ENCODE assay signal across 24 cellular contexts in genomic region chr12:55226523-55226922, GRCh38. TPM values are rescaled to one million over a fixed set of nuclear protein-coding genes. Genes with fewer than 3 reads are reported as not detected.
DNase-seq lines count a peak whose midpoint lies in the region; ATAC-seq lines count a peak whose summit lies in the region.
"Had no signal": no experiment of that assay in that cellular context is flagged by ENCODE, and none has a peak within 500 bp of the region (broad histone marks: within the 10 kb centered on the region; RNA-seq: fewer than 3 reads in every experiment).

No MANE protein-coding gene starts in this region.

- H4K8ac ChIP-seq in trophoblast cell (ENCODE audit: low read depth, low read length) = no peak overlapping the region

- no peak overlapping the region for H3K14ac ChIP-seq in trophoblast cell (ENCODE audit: low read length)

- H3K27ac Mint-ChIP-seq in activated T-cell treated with anti-CD3 and anti-CD28 coated beads, Interleukin-2, amount 50 U/mL, for 72 hours = no peak overlapping the region
- no peak overlapping the region for H3K27ac Mint-ChIP-seq in activated T-helper 17 cell treated with anti-CD3 and anti-CD28 coated beads, Interleukin-2, amount 50 U/mL, for 72 hours
- H3K27ac Mint-ChIP-seq: CD14-positive monocyte; CD4-positive, alpha-beta T cell; CD8-positive, alpha-beta memory T cell; HFFc6 had no signal

- H2AFZ ChIP-seq in trophoblast cell (ENCODE audit: insufficient read depth, low read length, poor library complexity) = no peak overlapping the region

- peaks cover 34% of the 10 kb centered on the region for H3K27me3 Mint-ChIP-seq in activated T-cell treated with anti-CD3 and anti-CD28 coated beads, Interleukin-2, amount 50 U/mL, for 72 hours (ENCODE audit: low read depth)
- H3K27me3 Mint-ChIP-seq in activated T-helper 17 cell treated with anti-CD3 and anti-CD28 coated beads, Interleukin-2, amount 50 U/mL, for 72 hours = peaks cover 27% of the 10 kb centered on the region

- no peaks in the 10 kb centered on the region for H3K4me1 ChIP-seq in trophoblast cell (ENCODE audit: control insufficient read depth in 1 of 2, insufficient read depth in 2 of 2, low read length in 2 of 2)
- H3K4me1 ChIP-seq: A549, BE2C, HAP-1 had no signal

- H2BK12ac ChIP-seq in trophoblast cell (ENCODE audit: low read length) = no peak overlapping the region

- no peak overlapping the region for H3K4me3 Mint-ChIP-seq in activated T-cell treated with anti-CD3 and anti-CD28 coated beads, Interleukin-2, amount 50 U/mL, for 72 hours
- no peak overlapping the region for H3K4me3 Mint-ChIP-seq in activated T-helper 17 cell treated with anti-CD3 and anti-CD28 coated beads, Interleukin-2, amount 50 U/mL, for 72 hours
- H3K4me3 Mint-ChIP-seq: CD14-positive monocyte; CD4-positive, alpha-beta T cell; CD8-positive, alpha-beta memory T cell; HFFc6 had no signal

- H4K12ac ChIP-seq in trophoblast cell (ENCODE audit: low read depth, low read length) = no peak overlapping the region

- H3K27me3 ChIP-seq in trophoblast cell (ENCODE audit: insufficient read depth, low read length) = no peaks in the 10 kb centered on the region
- H3K27me3 ChIP-seq: BE2C; BLaER1 treated with 17β-estradiol and CSF1 and Interleukin-3, amounts not matched to agents 10 nM and 100 nM had no signal

- peak; percentile 58 to 78 for ATAC-seq in activated CD4-positive, CD25-positive, alpha-beta regulatory T cell treated with anti-CD3 and anti-CD28 coated beads, Interleukin-2, amount 50 U/mL, for 24 hours
- peak; percentile 74 to 81 for ATAC-seq in activated T-cell treated with anti-CD3 and anti-CD28 coated beads, Interleukin-2, amount 50 U/mL, for 72 hours (replicated peaks in 1 of 2)
- ATAC-seq in activated T-helper 17 cell treated with anti-CD3 and anti-CD28 coated beads, Interleukin-2, amount 50 U/mL, for 72 hours (replicated peaks) = peak; percentile 55
- ATAC-seq in GM21390 (IDR thresholded peaks at IDR 0.05; ENCODE audit: unreplicated experiment) = no peak
- ATAC-seq: A549, GM12878 had no signal

- H2BK5ac ChIP-seq in trophoblast cell (ENCODE audit: low read depth, low read length, poor library complexity) = no peak overlapping the region

- no peak overlapping the region for H3K23ac ChIP-seq in trophoblast cell (ENCODE audit: low read length)

- H3K9me3 Mint-ChIP-seq in activated T-cell treated with anti-CD3 and anti-CD28 coated beads, Interleukin-2, amount 50 U/mL, for 72 hours = peaks cover 0 to 2% of the 10 kb centered on the region in 2 donors
- H3K9me3 Mint-ChIP-seq in activated T-helper 17 cell treated with anti-CD3 and anti-CD28 coated beads, Interleukin-2, amount 50 U/mL, for 72 hours = no peaks in the 10 kb centered on the region
- H3K9me3 Mint-ChIP-seq: CD14-positive monocyte had no signal

- H3K79me2 ChIP-seq in trophoblast cell (ENCODE audit: control insufficient read depth, insufficient read depth, low read length, poor library complexity) = no peaks in the 10 kb centered on the region

- H3K36me3 Mint-ChIP-seq in activated T-cell treated with anti-CD3 and anti-CD28 coated beads, Interleukin-2, amount 50 U/mL, for 72 hours (ENCODE audit: insufficient read depth in 2 of 2) = no peaks in the 10 kb centered on the region
- no peaks in the 10 kb centered on the region for H3K36me3 Mint-ChIP-seq in activated T-helper 17 cell treated with anti-CD3 and anti-CD28 coated beads, Interleukin-2, amount 50 U/mL, for 72 hours (ENCODE audit: low read depth)
- H3K36me3 Mint-ChIP-seq: CD14-positive monocyte; CD8-positive, alpha-beta memory T cell had no signal

- no peaks in the 10 kb centered on the region for H3K9me3 ChIP-seq in trophoblast cell (ENCODE audit: insufficient read depth, low read depth, low read length)
- H3K9me3 ChIP-seq: A549; BE2C; BLaER1 treated with 17β-estradiol and CSF1 and Interleukin-3, amounts not matched to agents 10 nM and 100 nM; HAP-1 had no signal

- H3K4ac ChIP-seq in trophoblast cell (ENCODE audit: low read depth, low read length) = no peak overlapping the region

- H3K18ac ChIP-seq in trophoblast cell (ENCODE audit: low read length) = no peak overlapping the region

- no peaks in the 10 kb centered on the region for H3K79me1 ChIP-seq in trophoblast cell (ENCODE audit: low read length)

- no peak overlapping the region for H3K4me3 ChIP-seq in trophoblast cell (ENCODE audit: low read depth, low read length)
- H3K4me3 ChIP-seq: A549; BLaER1 treated with 17β-estradiol and CSF1 and Interleukin-3, amounts not matched to agents 10 nM and 100 nM; GM12878; HAP-1 had no signal

- no peak for DNase-seq in activated CD4-positive, CD25-positive, alpha-beta regulatory T cell treated with anti-CD3 and anti-CD28 coated beads, Interleukin-2, amount 50 U/mL, for 72 hours
- DNase-seq in activated T-cell treated with anti-CD3 and anti-CD28 coated beads, Interleukin-2, amount 50 U/mL, for 72 hours = no peak
- no peak for DNase-seq in activated T-cell treated with anti-CD3 and anti-CD28 coated beads, Interleukin-2, amount 50 U/mL, for 48 hours
- DNase-seq in trophoblast cell = peak; percentile 15 to 68
- DNase-seq: 8988T; ACHN; AML-193; BE2C; CD4-positive, alpha-beta T cell; CD8-positive, alpha-beta memory T cell; DMS 273 treated with DMSO at 0.1 percent for 48 hours; DMS79; EL; GDM1; GOT3; HFFc6 had no signal

- no peak overlapping the region for H4K91ac ChIP-seq in trophoblast cell (ENCODE audit: low read depth, low read length)

- peaks cover 6% of the 10 kb centered on the region for H3K4me1 Mint-ChIP-seq in activated T-cell treated with anti-CD3 and anti-CD28 coated beads, Interleukin-2, amount 50 U/mL, for 72 hours (ENCODE audit: low read depth)
- H3K4me1 Mint-ChIP-seq in activated T-helper 17 cell treated with anti-CD3 and anti-CD28 coated beads, Interleukin-2, amount 50 U/mL, for 72 hours = no peaks in the 10 kb centered on the region
- H3K4me1 Mint-ChIP-seq: CD14-positive monocyte; CD8-positive, alpha-beta memory T cell had no signal

- no peak overlapping the region for H3K4me2 ChIP-seq in trophoblast cell (ENCODE audit: low read length)
- H3K4me2 ChIP-seq: A549; BLaER1 treated with 17β-estradiol and CSF1 and Interleukin-3, amounts not matched to agents 10 nM and 100 nM had no signal

- H2BK120ac ChIP-seq in trophoblast cell (ENCODE audit: insufficient read depth, low read length, poor library complexity) = no peak overlapping the region

- no peak overlapping the region for H3K27ac ChIP-seq in trophoblast cell (ENCODE audit: low read depth, low read length)
- H3K27ac ChIP-seq: A549; BLaER1 treated with 17β-estradiol and CSF1 and Interleukin-3, amounts not matched to agents 10 nM and 100 nM had no signal

- no CpG with 5 or more reads among the region's 1 CpG for WGBS in trophoblast cell (ENCODE audit: extremely low coverage, insufficient coverage, insufficient read length)

- no peak overlapping the region for H3K9ac ChIP-seq in trophoblast cell (ENCODE audit: low read length)
- H3K9ac ChIP-seq: BLaER1 treated with 17β-estradiol and CSF1 and Interleukin-3, amounts not matched to agents 10 nM and 100 nM had no signal

- no peak overlapping the region for H2AK5ac ChIP-seq in trophoblast cell (ENCODE audit: low read length)

- H3K36me3 ChIP-seq in trophoblast cell (ENCODE audit: control insufficient read depth in 1 of 2, insufficient read depth in 2 of 2, low read length in 2 of 2) = no peaks in the 10 kb centered on the region
- H3K36me3 ChIP-seq: BE2C; BLaER1 treated with 17β-estradiol and CSF1 and Interleukin-3, amounts not matched to agents 10 nM and 100 nM; HAP-1 had no signal

RNA-seq across cellular contexts. Expression of gene OR10A7, which starts 5.7 kb away (rescaled TPM):
- total RNA-seq in activated T-cell treated with anti-CD3 and anti-CD28 coated beads, Interleukin-2, amount 50 U/mL, for 72 hours = not detected
- total RNA-seq in activated T-helper 17 cell treated with anti-CD3 and anti-CD28 coated beads, Interleukin-2, amount 50 U/mL, for 72 hours = not detected
- not detected in 2 replicates for polyA plus RNA-seq in trophoblast cell (2013)
- total RNA-seq: CD4-positive, alpha-beta T cell; CD8-positive, alpha-beta memory T cell; GM12878; HFFc6 had no signal
- polyA plus RNA-seq: A549; CD14-positive monocyte; CD8-positive, alpha-beta memory T cell; GM12878 had no signal

RNA-seq across cellular contexts. Expression of gene OR6C74, which starts 17.9 kb away (rescaled TPM):
- not detected for total RNA-seq in activated T-cell treated with anti-CD3 and anti-CD28 coated beads, Interleukin-2, amount 50 U/mL, for 72 hours
- total RNA-seq in activated T-helper 17 cell treated with anti-CD3 and anti-CD28 coated beads, Interleukin-2, amount 50 U/mL, for 72 hours = not detected
- polyA plus RNA-seq in trophoblast cell (2013) = not detected in 2 replicates
- total RNA-seq: CD4-positive, alpha-beta T cell; CD8-positive, alpha-beta memory T cell; GM12878; HFFc6 had no signal
- polyA plus RNA-seq: A549; CD14-positive monocyte; CD8-positive, alpha-beta memory T cell; GM12878 had no signal

Comparison
In these comparisons a context has a peak if more than half of its experiments do, and no peak if none do; other contexts are left out.
1. DNase-seq: peak in trophoblast cell (2 of 2); none in activated CD4-positive, CD25-positive, alpha-beta regulatory T cell treated with anti-CD3 and anti-CD28 coated beads, Interleukin-2, amount 50 U/mL, for 72 hours (single experiment), activated T-cell treated with anti-CD3 and anti-CD28 coated beads, Interleukin-2, amount 50 U/mL, for 72 hours (0 of 2) and activated T-cell treated with anti-CD3 and anti-CD28 coated beads, Interleukin-2, amount 50 U/mL, for 48 hours (0 of 2).